19 cellular contexts compared by ENCODE assay signal in the genomic region with DNA sequence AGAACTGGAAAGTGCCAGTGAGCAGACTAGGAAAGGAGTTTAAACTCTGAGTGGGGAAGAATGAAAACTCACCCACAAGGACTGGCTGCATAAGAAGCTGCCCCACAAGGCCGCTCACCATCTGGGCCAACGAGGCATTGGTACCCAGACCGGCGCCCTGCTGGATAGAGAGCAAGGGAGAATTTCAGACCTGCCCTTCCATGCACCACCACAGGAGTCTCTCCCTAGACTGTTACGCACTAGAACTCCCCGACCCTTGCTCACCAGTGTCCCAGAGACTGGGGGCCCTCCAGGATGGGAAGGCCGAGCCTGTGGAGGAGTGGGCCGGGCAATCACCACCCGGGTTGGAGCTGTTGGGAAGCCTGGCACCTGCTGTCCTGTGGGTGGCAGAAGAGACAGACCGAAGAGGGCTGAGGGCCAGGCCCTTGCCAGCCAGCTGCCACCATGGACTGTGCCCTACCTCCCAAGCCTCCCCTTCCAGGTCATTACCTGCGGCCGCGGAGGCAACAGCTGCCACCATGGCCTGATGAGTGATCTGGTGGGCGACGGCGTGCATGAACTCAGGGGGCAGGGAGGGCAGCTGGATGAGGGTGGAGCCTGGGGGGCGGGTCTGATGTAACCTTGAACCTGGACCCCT. TPM values are rescaled to one million over a fixed set of nuclear protein-coding genes. Genes with fewer than 3 reads are reported as not detected.
"Had no signal": no experiment of that assay in that cellular context is flagged by ENCODE, and none has a peak within 500 bp of the region (broad histone marks: within the 10 kb centered on the region; RNA-seq: fewer than 3 reads in every experiment).

No MANE protein-coding gene starts in this region.

- H3K9me3 ChIP-seq: gastroesophageal sphincter, heart left ventricle, left ventricle myocardium inferior, prostate gland, right atrium auricular region, testis had no signal

- H3K4me1 ChIP-seq: heart left ventricle, left ventricle myocardium inferior, prostate gland, right atrium auricular region, testis had no signal

- FAIRE-seq: kidney had no signal

- H3K27me3 ChIP-seq: cardiac muscle cell, gastroesophageal sphincter, heart left ventricle, right atrium auricular region, testis had no signal

- DNase-seq: activated CD4-positive, alpha-beta T cell treated with anti-CD3 and anti-CD28 coated beads for 36 hours; activated CD4-positive, alpha-beta T cell treated with anti-CD3 and anti-CD28 coated beads, Interleukin-2, amount 50 U/mL, for 48 hours; activated CD8-positive, alpha-beta memory T cell treated with anti-CD3 and anti-CD28 coated beads, Interleukin-2, amount 10 ng/mL, durations not matched to agents 7 days and 5 days; activated gamma-delta T cell; activated T-cell treated with anti-CD3 and anti-CD28 coated beads, Interleukin-2, amount 50 U/mL, for 1 hour; effector CD8-positive, alpha-beta T cell; heart left ventricle; kidney; left ventricle myocardium inferior; nephron progenitor cell; occipital lobe; testis had no signal

- H3K4me3 ChIP-seq: cardiac muscle cell, gastroesophageal sphincter, heart left ventricle, left ventricle myocardium inferior, prostate gland, right atrium auricular region, skin epidermis, testis had no signal

- H3K27ac ChIP-seq: cardiac muscle cell, gastroesophageal sphincter, heart left ventricle, left ventricle myocardium inferior, prostate gland, right atrium auricular region, testis had no signal

- ATAC-seq: activated CD4-positive, alpha-beta T cell treated with anti-CD3 and anti-CD28 coated beads for 36 hours; activated CD8-positive, alpha-beta memory T cell treated with anti-CD3 and anti-CD28 coated beads, Interleukin-2, amount 10 ng/mL, durations not matched to agents 7 days and 5 days; esophagus mucosa; WTC11 had no signal

RNA-seq across cellular contexts. Expression of gene APOM, which starts 11.8 kb away (rescaled TPM):
- total RNA-seq: occipital lobe had no signal
